1 cellular context compared by ENCODE assay signal in the genomic region with DNA sequence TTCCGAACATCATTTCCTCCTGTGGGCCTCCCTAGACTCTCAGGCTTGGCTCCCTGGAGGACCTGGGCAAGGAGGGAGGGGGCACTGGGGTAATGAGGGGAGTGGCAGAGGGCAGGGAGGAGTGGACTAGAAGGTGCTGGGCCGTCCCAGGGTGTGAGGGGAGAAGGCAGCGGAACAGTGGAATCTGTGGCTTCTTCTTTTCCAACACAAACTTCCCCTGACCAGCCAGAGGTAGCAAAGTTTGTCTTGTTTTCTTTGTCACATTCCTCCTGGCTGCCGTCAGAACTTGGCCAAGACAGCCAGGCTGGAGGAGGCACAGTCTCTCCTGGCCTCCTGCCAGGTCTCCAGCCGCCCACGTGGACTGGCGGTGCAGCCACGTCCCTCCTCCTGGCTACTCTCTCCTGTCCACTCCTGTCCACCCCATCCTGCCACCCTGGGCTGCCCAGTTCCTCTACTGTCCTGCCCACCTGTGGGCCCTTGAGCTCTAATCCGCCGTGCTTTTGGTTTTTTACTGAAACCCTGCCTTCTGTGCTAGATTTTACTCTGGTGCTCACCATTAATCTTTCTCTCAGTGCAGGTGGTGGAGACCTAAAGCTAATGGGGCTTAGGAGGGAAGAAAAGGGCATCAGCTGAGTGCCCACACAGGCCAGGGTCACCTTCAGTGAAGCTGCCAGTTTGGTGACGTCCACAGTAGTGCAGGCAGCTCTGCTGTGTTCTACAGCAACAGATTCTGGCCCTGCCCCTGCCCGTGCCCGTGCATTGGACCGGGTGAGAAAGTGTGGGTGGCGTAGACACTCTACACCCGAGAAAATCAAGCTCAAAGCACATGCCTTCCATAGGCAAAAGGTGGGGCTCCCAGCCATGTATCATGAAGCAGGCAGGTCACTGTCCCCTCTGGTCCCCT.
A peak's percentile ranks its signal among the peaks of the same experiment; 100 is the strongest.
TF ChIP-seq lines count a peak whose summit lies in the region.

No MANE protein-coding gene starts in this region.

TF ChIP-seq in IMR-90, 13 proteins besides CTCF, POLR2A, EP300 and RAD21:
- TF ChIP-seq FOS (IDR thresholded peaks at IDR 0.05; ENCODE audit: low read depth, low read length): no peak
- peak; percentile 62; the same call in 1 of the 2 replicates for TF ChIP-seq MXI1 (IDR thresholded peaks at IDR 0.05; ENCODE audit: borderline replicate concordance, low read depth, low read length)
- TF ChIP-seq, protein P1, sequence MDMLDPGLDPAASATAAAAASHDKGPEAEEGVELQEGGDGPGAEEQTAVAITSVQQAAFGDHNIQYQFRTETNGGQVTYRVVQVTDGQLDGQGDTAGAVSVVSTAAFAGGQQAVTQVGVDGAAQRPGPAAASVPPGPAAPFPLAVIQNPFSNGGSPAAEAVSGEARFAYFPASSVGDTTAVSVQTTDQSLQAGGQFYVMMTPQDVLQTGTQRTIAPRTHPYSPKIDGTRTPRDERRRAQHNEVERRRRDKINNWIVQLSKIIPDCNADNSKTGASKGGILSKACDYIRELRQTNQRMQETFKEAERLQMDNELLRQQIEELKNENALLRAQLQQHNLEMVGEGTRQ (IDR thresholded peaks at IDR 0.05; ENCODE audit: low read depth, low read length): peak; percentile 68; the same call in 1 of the 2 replicates
